35 cellular contexts compared by ENCODE assay signal in the genomic region with DNA sequence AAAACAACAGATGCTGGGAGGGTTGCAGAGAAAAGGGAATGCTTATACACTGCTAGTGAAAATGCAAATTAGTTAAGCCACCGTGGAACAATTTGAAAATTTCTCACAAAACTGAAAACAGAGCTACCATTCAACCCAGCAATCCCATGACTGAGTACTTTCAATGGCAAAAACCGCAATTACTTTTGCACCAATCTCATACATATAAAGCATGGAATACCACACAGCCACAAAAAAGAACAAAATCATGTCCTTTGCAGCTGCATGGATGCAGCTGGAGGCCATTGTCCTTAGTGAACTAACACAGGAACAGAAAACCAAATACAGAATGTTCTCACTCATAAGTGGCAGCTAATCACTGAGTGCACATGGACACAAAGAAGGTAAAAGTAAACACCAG. TPM values are rescaled to one million over a fixed set of nuclear protein-coding genes. Genes with fewer than 3 reads are reported as not detected.
"Had no signal": no experiment of that assay in that cellular context is flagged by ENCODE, and none has a peak within 500 bp of the region (broad histone marks: within the 10 kb centered on the region; RNA-seq: fewer than 3 reads in every experiment).

No MANE protein-coding gene starts in this region.

- H3K27me3 ChIP-seq: adrenal gland, body of pancreas, esophagus muscularis mucosa, foreskin keratinocyte, gastrocnemius medialis had no signal

- H3K36me3 ChIP-seq: adrenal gland, esophagus muscularis mucosa, gastrocnemius medialis, heart left ventricle, WERI-Rb-1 had no signal

- H3K27ac ChIP-seq: adrenal gland, body of pancreas, esophagus muscularis mucosa, foreskin keratinocyte, gastrocnemius medialis, heart left ventricle, WERI-Rb-1 had no signal

- ATAC-seq: activated CD4-positive, CD25-positive, alpha-beta regulatory T cell treated with anti-CD3 and anti-CD28 coated beads, Interleukin-2, amount 50 U/mL, for 24 hours; activated CD8-positive, alpha-beta memory T cell treated with anti-CD3 and anti-CD28 coated beads, Interleukin-2, amount 10 ng/mL, durations not matched to agents 7 days and 5 days; activated CD8-positive, alpha-beta T cell treated with anti-CD3 and anti-CD28 coated beads, Interleukin-2, amount 10 ng/mL, durations not matched to agents 7 days and 5 days; activated naive CD8-positive, alpha-beta T cell treated with anti-CD3 and anti-CD28 coated beads, Interleukin-2, amount 50 U/mL, for 24 hours; body of pancreas; effector memory CD8-positive, alpha-beta T cell; foreskin keratinocyte; gastrocnemius medialis; heart left ventricle had no signal

- H3K9me3 ChIP-seq: adrenal gland, body of pancreas, esophagus muscularis mucosa, gastrocnemius medialis had no signal

- DNase-seq: activated B cell treated with CpG ODN at 0.5 μM for 24 hours; activated CD4-positive, alpha-beta memory T cell treated with anti-CD3 and anti-CD28 coated beads for 36 hours; activated CD4-positive, alpha-beta T cell treated with anti-CD3 and anti-CD28 coated beads for 48 hours; activated CD8-positive, alpha-beta memory T cell treated with anti-CD3 and anti-CD28 coated beads, Interleukin-2, amount 10 ng/mL, durations not matched to agents 7 days and 5 days; activated CD8-positive, alpha-beta memory T cell treated with anti-CD3 and anti-CD28 coated beads, Interleukin-2, amount 50 U/mL, for 4 hours; activated CD8-positive, alpha-beta T cell treated with anti-CD3 and anti-CD28 coated beads, Interleukin-2, amount 10 ng/mL, durations not matched to agents 7 days and 5 days; activated effector memory CD4-positive, alpha-beta T cell treated with anti-CD3 and anti-CD28 coated beads, Interleukin-2, amount 50 U/mL, for 16 hours; activated naive CD4-positive, alpha-beta T cell treated with anti-CD3 and anti-CD28 coated beads for 36 hours; activated naive CD8-positive, alpha-beta T cell treated with anti-CD3 and anti-CD28 coated beads for 36 hours; activated naive CD8-positive, alpha-beta T cell treated with anti-CD3 and anti-CD28 coated beads, Interleukin-2, amount 50 U/mL, for 24 hours; activated T-cell treated with anti-CD3 and anti-CD28 coated beads, Interleukin-2, amount 50 U/mL, for 1 hour; activated T-cell treated with anti-CD3 and anti-CD28 coated beads, Interleukin-2, amount 50 U/mL, for 48 hours; adrenal gland; amygdala; aorta; body of pancreas; caudate nucleus; cortex of kidney; dermis blood vessel endothelial cell; effector CD4-positive, alpha-beta T cell; effector memory CD8-positive, alpha-beta T cell; erythroblast; foreskin keratinocyte; gastrocnemius medialis; glutamatergic neuron; heart left ventricle; T1000; WERI-Rb-1 had no signal

- H3K4me1 ChIP-seq: adrenal gland, body of pancreas, esophagus muscularis mucosa, foreskin keratinocyte, gastrocnemius medialis, heart left ventricle had no signal

- H3K4me3 ChIP-seq: adrenal gland, body of pancreas, esophagus muscularis mucosa, gastrocnemius medialis, heart left ventricle had no signal

- FAIRE-seq: colon had no signal

RNA-seq across cellular contexts. Expression of a gene that starts 6.3 kb away (rescaled TPM):
- total RNA-seq: activated B cell treated with CpG ODN at 0.5 μM for 24 hours; activated CD4-positive, alpha-beta memory T cell treated with anti-CD3 and anti-CD28 coated beads for 36 hours; activated CD8-positive, alpha-beta memory T cell treated with anti-CD3 and anti-CD28 coated beads for 36 hours; activated CD8-positive, alpha-beta memory T cell treated with anti-CD3 and anti-CD28 coated beads, Interleukin-2, amount 10 ng/mL, durations not matched to agents 7 days and 5 days; activated CD8-positive, alpha-beta T cell treated with anti-CD3 and anti-CD28 coated beads, Interleukin-2, amount 10 ng/mL, durations not matched to agents 7 days and 5 days; activated naive CD4-positive, alpha-beta T cell treated with anti-CD3 and anti-CD28 coated beads for 36 hours; activated naive CD8-positive, alpha-beta T cell treated with anti-CD3 and anti-CD28 coated beads for 36 hours; activated T-helper 1 cell treated with anti-CD3 and anti-CD28 coated beads, Interleukin-12 subunit alpha, Interleukin-12 subunit beta, Interleukin-2, Interleukin-4 antibody, amounts not matched to agents 30 ng/mL and 10 ng/mL and 1 ng/mL, durations not matched to agents 14 hours and 24 hours and 36 hours; activated T-helper 2 cell treated with anti-CD3 and anti-CD28 coated beads, Interferon-gamma antibody, Interleukin-2, Interleukin-4, amounts not matched to agents 10 μg/mL and 5 μg/mL and 100 μg/mL, durations not matched to agents 14 hours and 24 hours and 36 hours; adrenal gland; aorta; body of pancreas; chondrocyte; dermis blood vessel endothelial cell; esophagus muscularis mucosa; foreskin keratinocyte; gastrocnemius medialis; heart left ventricle had no signal
- polyA plus RNA-seq: adrenal gland, aorta, foreskin keratinocyte, heart left ventricle had no signal

RNA-seq across cellular contexts. Expression of a gene that starts 10.9 kb away (rescaled TPM):
- total RNA-seq: activated B cell treated with CpG ODN at 0.5 μM for 24 hours; activated CD4-positive, alpha-beta memory T cell treated with anti-CD3 and anti-CD28 coated beads for 36 hours; activated CD8-positive, alpha-beta memory T cell treated with anti-CD3 and anti-CD28 coated beads for 36 hours; activated CD8-positive, alpha-beta memory T cell treated with anti-CD3 and anti-CD28 coated beads, Interleukin-2, amount 10 ng/mL, durations not matched to agents 7 days and 5 days; activated CD8-positive, alpha-beta T cell treated with anti-CD3 and anti-CD28 coated beads, Interleukin-2, amount 10 ng/mL, durations not matched to agents 7 days and 5 days; activated naive CD4-positive, alpha-beta T cell treated with anti-CD3 and anti-CD28 coated beads for 36 hours; activated naive CD8-positive, alpha-beta T cell treated with anti-CD3 and anti-CD28 coated beads for 36 hours; activated T-helper 1 cell treated with anti-CD3 and anti-CD28 coated beads, Interleukin-12 subunit alpha, Interleukin-12 subunit beta, Interleukin-2, Interleukin-4 antibody, amounts not matched to agents 30 ng/mL and 10 ng/mL and 1 ng/mL, durations not matched to agents 14 hours and 24 hours and 36 hours; activated T-helper 2 cell treated with anti-CD3 and anti-CD28 coated beads, Interferon-gamma antibody, Interleukin-2, Interleukin-4, amounts not matched to agents 10 μg/mL and 5 μg/mL and 100 μg/mL, durations not matched to agents 14 hours and 24 hours and 36 hours; adrenal gland; aorta; body of pancreas; chondrocyte; dermis blood vessel endothelial cell; esophagus muscularis mucosa; foreskin keratinocyte; gastrocnemius medialis; heart left ventricle had no signal
- polyA plus RNA-seq: adrenal gland, aorta, foreskin keratinocyte, heart left ventricle had no signal

RNA-seq across cellular contexts. Expression of a gene that starts 18.4 kb away (rescaled TPM):
- total RNA-seq: activated CD4-positive, alpha-beta memory T cell treated with anti-CD3 and anti-CD28 coated beads for 36 hours; activated CD8-positive, alpha-beta memory T cell treated with anti-CD3 and anti-CD28 coated beads for 36 hours; activated CD8-positive, alpha-beta memory T cell treated with anti-CD3 and anti-CD28 coated beads, Interleukin-2, amount 10 ng/mL, durations not matched to agents 7 days and 5 days; activated CD8-positive, alpha-beta T cell treated with anti-CD3 and anti-CD28 coated beads, Interleukin-2, amount 10 ng/mL, durations not matched to agents 7 days and 5 days; activated naive CD4-positive, alpha-beta T cell treated with anti-CD3 and anti-CD28 coated beads for 36 hours; activated naive CD8-positive, alpha-beta T cell treated with anti-CD3 and anti-CD28 coated beads for 36 hours; activated T-helper 1 cell treated with anti-CD3 and anti-CD28 coated beads, Interleukin-12 subunit alpha, Interleukin-12 subunit beta, Interleukin-2, Interleukin-4 antibody, amounts not matched to agents 30 ng/mL and 10 ng/mL and 1 ng/mL, durations not matched to agents 14 hours and 24 hours and 36 hours; activated T-helper 2 cell treated with anti-CD3 and anti-CD28 coated beads, Interferon-gamma antibody, Interleukin-2, Interleukin-4, amounts not matched to agents 10 μg/mL and 5 μg/mL and 100 μg/mL, durations not matched to agents 14 hours and 24 hours and 36 hours; chondrocyte; dermis blood vessel endothelial cell; foreskin keratinocyte had no signal
- polyA plus RNA-seq: aorta, foreskin keratinocyte, heart left ventricle had no signal

RNA-seq across cellular contexts. Expression of a gene that starts 34.9 kb away (rescaled TPM):
- total RNA-seq: activated B cell treated with CpG ODN at 0.5 μM for 24 hours; activated CD4-positive, alpha-beta memory T cell treated with anti-CD3 and anti-CD28 coated beads for 36 hours; activated CD8-positive, alpha-beta memory T cell treated with anti-CD3 and anti-CD28 coated beads for 36 hours; activated CD8-positive, alpha-beta memory T cell treated with anti-CD3 and anti-CD28 coated beads, Interleukin-2, amount 10 ng/mL, durations not matched to agents 7 days and 5 days; activated naive CD8-positive, alpha-beta T cell treated with anti-CD3 and anti-CD28 coated beads for 36 hours; adrenal gland; body of pancreas; chondrocyte; esophagus muscularis mucosa; foreskin keratinocyte; gastrocnemius medialis; heart left ventricle had no signal
- polyA plus RNA-seq: adrenal gland, aorta, foreskin keratinocyte, heart left ventricle had no signal

RNA-seq across cellular contexts. Expression of a gene that starts 51.2 kb away (rescaled TPM):
- total RNA-seq: activated B cell treated with CpG ODN at 0.5 μM for 24 hours; activated CD4-positive, alpha-beta memory T cell treated with anti-CD3 and anti-CD28 coated beads for 36 hours; activated CD8-positive, alpha-beta memory T cell treated with anti-CD3 and anti-CD28 coated beads for 36 hours; activated CD8-positive, alpha-beta memory T cell treated with anti-CD3 and anti-CD28 coated beads, Interleukin-2, amount 10 ng/mL, durations not matched to agents 7 days and 5 days; activated CD8-positive, alpha-beta T cell treated with anti-CD3 and anti-CD28 coated beads, Interleukin-2, amount 10 ng/mL, durations not matched to agents 7 days and 5 days; activated naive CD4-positive, alpha-beta T cell treated with anti-CD3 and anti-CD28 coated beads for 36 hours; activated naive CD8-positive, alpha-beta T cell treated with anti-CD3 and anti-CD28 coated beads for 36 hours; activated T-helper 1 cell treated with anti-CD3 and anti-CD28 coated beads, Interleukin-12 subunit alpha, Interleukin-12 subunit beta, Interleukin-2, Interleukin-4 antibody, amounts not matched to agents 30 ng/mL and 10 ng/mL and 1 ng/mL, durations not matched to agents 14 hours and 24 hours and 36 hours; activated T-helper 2 cell treated with anti-CD3 and anti-CD28 coated beads, Interferon-gamma antibody, Interleukin-2, Interleukin-4, amounts not matched to agents 10 μg/mL and 5 μg/mL and 100 μg/mL, durations not matched to agents 14 hours and 24 hours and 36 hours; adrenal gland; aorta; body of pancreas; chondrocyte; dermis blood vessel endothelial cell; esophagus muscularis mucosa; foreskin keratinocyte; gastrocnemius medialis had no signal
- polyA plus RNA-seq: adrenal gland, aorta, foreskin keratinocyte, heart left ventricle had no signal
